24 cellular contexts compared by ENCODE assay signal in the genomic region with DNA sequence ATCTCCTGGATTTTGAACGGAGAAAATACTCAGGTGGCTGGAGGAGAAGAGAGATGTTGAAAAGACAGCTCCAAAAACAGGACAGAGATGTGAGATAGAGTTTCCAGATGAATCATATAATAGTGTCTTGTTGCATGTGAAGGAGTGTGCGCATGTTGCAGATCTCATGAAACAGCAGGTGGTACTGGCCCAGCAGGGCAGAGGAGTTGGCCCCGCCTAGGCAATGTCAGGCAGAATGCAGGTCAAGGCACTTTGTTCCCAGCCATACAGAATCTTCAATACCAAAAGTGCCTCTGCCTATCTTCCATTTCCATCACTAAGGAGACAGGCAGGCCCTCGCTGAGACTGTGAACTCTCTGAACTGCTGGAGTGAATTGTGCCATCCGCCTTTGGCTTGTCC.
DNase-seq lines count a peak whose midpoint lies in the region; ATAC-seq, FAIRE-seq and TF ChIP-seq lines count a peak whose summit lies in the region.
"Had no signal": no experiment of that assay in that cellular context is flagged by ENCODE, and none has a peak within 500 bp of the region (broad histone marks: within the 10 kb centered on the region; RNA-seq: fewer than 3 reads in every experiment).

No MANE protein-coding gene starts in this region.

- FAIRE-seq in K562 (lab: Jason Lieb, UNC) = no peak
- FAIRE-seq: A204.1, D721Med, GM12891, GM18507, H54 had no signal

- H3K27ac ChIP-seq in HCT116 (ENCODE audit: low read depth, low read length) (no peak overlapping the region), K562 (ENCODE audit: extremely low read depth, low read depth, low read length) (no peak overlapping the region), mesenchymal stem cell (ENCODE audit: low read length, poor library complexity, severe bottlenecking) (no peak overlapping the region)
- H3K27ac ChIP-seq: 22Rv1, BLaER1, C4-2B had no signal

- no peaks in the 10 kb centered on the region for H4K20me1 ChIP-seq in HCT116 (ENCODE audit: insufficient read depth)
- no peaks in the 10 kb centered on the region for H4K20me1 ChIP-seq in K562 (replicated peaks; ENCODE audit: control insufficient read depth, insufficient read depth, low read length)
- H4K20me1 ChIP-seq: BLaER1 had no signal

- H4K8ac ChIP-seq in mesenchymal stem cell (ENCODE audit: low read length) = no peak overlapping the region

- H3K4me2 ChIP-seq in HCT116 (ENCODE audit: low read length) (no peak overlapping the region), K562 (ENCODE audit: insufficient read depth, low read length) (no peak overlapping the region), mesenchymal stem cell (ENCODE audit: low read length, poor library complexity, severe bottlenecking) (no peak overlapping the region)
- H3K4me2 ChIP-seq: BLaER1 had no signal

- H3K9ac ChIP-seq in HCT116 (ENCODE audit: low read length) (no peak overlapping the region), K562 (ENCODE audit: insufficient read depth in 1 of 2, low read depth in 2 of 2, low read length in 2 of 2) (no peak overlapping the region), mesenchymal stem cell (ENCODE audit: low read length) (no peak overlapping the region)
- H3K9ac ChIP-seq: BLaER1 had no signal

- H3K4ac ChIP-seq in mesenchymal stem cell (ENCODE audit: low read depth in 1 of 2, low read length in 2 of 2) = no peak overlapping the region

- H2AFZ ChIP-seq in HCT116 (ENCODE audit: low read depth, low read length, poor library complexity, severe bottlenecking) = no peak overlapping the region
- no peak overlapping the region for H2AFZ ChIP-seq in K562 (ENCODE audit: low read depth, low read length)
- H2AFZ ChIP-seq in mesenchymal stem cell (ENCODE audit: low read depth, low read length) = no peak overlapping the region

- CTCF ChIA-PET in HCT116 (lab: Charles Lee) (no interaction called here), K562 (lab: Yijun Ruan, JAX; ENCODE audit: low intra/inter-chr PET ratio) (no interaction called here)

- TF ChIP-seq EP300 in K562 (IDR thresholded peaks at IDR 0.05; ENCODE audit: low read length) = no peak

- RAD21 ChIA-PET in HCT116 (lab: Charles Lee; ENCODE audit: low non-redundant PET in 1 of 2, low total read pairs in 2 of 2, uncharacterized antibody in 2 of 2, unreplicated experiment in 2 of 2) = no interaction called here

- no peak overlapping the region for H2AK5ac ChIP-seq in mesenchymal stem cell (ENCODE audit: low read length, severe bottlenecking)

- no peak overlapping the region for H2BK120ac ChIP-seq in mesenchymal stem cell (ENCODE audit: low read depth, low read length)

- BruUV-seq in HCT116 (replicated peaks; lab: Mats Ljungman, UMichigan) (no TSS peak), K562 (replicated peaks; lab: Mats Ljungman, UMichigan) (no TSS peak)

- TF ChIP-seq POLR2A in HCT116 (IDR thresholded peaks at IDR 0.05; ENCODE audit: borderline replicate concordance, extremely low read depth, insufficient read depth, insufficient read length) (no peak), K562 (conservative IDR thresholded peaks at IDR 0.05) (no peak)

- in situ Hi-C loops in K562 (cut with MboI) = no loop called here

- H3K4me3 ChIP-seq in HCT116 (replicated peaks in 1 of 2; ENCODE audit: low read depth in 1 of 2, low read length in 2 of 2) (no peak overlapping the region), K562 (no peak overlapping the region), mesenchymal stem cell (ENCODE audit: insufficient read depth in 1 of 2, low read depth in 1 of 2, low read length in 2 of 2) (no peak overlapping the region)
- H3K4me3 ChIP-seq: BLaER1 had no signal

- no peaks in the 10 kb centered on the region for H3K36me3 ChIP-seq in HCT116 (ENCODE audit: control insufficient read depth in 1 of 2, insufficient read depth in 2 of 2, low read length in 2 of 2)
- H3K36me3 ChIP-seq in K562 (ENCODE audit: control insufficient read depth, insufficient read depth, low read length) = no peaks in the 10 kb centered on the region
- no peaks in the 10 kb centered on the region for H3K36me3 ChIP-seq in mesenchymal stem cell (ENCODE audit: control insufficient read depth in 1 of 2, insufficient read depth in 2 of 2, low read depth in 1 of 2, low read length in 2 of 2)
- H3K36me3 ChIP-seq: BLaER1 had no signal

- no peaks in the 10 kb centered on the region for H3K9me3 ChIP-seq in HCT116 (ENCODE audit: control insufficient read depth in 1 of 2, insufficient read depth in 1 of 2, low read depth in 1 of 2, low read length in 2 of 2)
- no peaks in the 10 kb centered on the region for H3K9me3 ChIP-seq in K562 (replicated peaks; ENCODE audit: control insufficient read depth, insufficient read depth, low read depth, low read length)
- no peaks in the 10 kb centered on the region for H3K9me3 ChIP-seq in mesenchymal stem cell (ENCODE audit: control insufficient read depth, low read length)

- no peak overlapping the region for H3K23ac ChIP-seq in mesenchymal stem cell (ENCODE audit: low read length in 2 of 2)

- H3K4me1 ChIP-seq in HCT116 (ENCODE audit: control insufficient read depth in 1 of 2, insufficient read depth in 2 of 2, low read length in 2 of 2) (peaks cover 0 to 4% of the 10 kb centered on the region in 2 experiments; a peak in 1 of 4 replicates), K562 (replicated peaks in 1 of 2; ENCODE audit: control insufficient read depth in 2 of 2, insufficient read depth in 2 of 2, low read length in 2 of 2) (peaks cover 0 to 9% of the 10 kb centered on the region in 2 experiments; a peak in 1 of 5 replicates), mesenchymal stem cell (ENCODE audit: control insufficient read depth, insufficient read depth, low read depth, low read length) (no peaks in the 10 kb centered on the region)
- H3K4me1 ChIP-seq: BLaER1 had no signal

- DNase-seq in HCT116 (ENCODE audit: low read depth, low spot score) = no peak
- peak; percentile 20 for DNase-seq in LHCN-M2 (ENCODE audit: low read depth)
- DNase-seq in K562 (ENCODE audit: extremely low read depth in 1 of 4, low spot score in 3 of 4) = no peak
- no peak for DNase-seq in mesenchymal stem cell
- no peak for DNase-seq in cardiac septum (ENCODE audit: low spot score)
- no peak for DNase-seq in NCI-H146 (lab: John Stamatoyannopoulos, UW)
- DNase-seq in kidney tubule cell (ENCODE audit: low spot score) = no peak
- DNase-seq: CD4-positive, alpha-beta T cell; CD8-positive, alpha-beta memory T cell; DMS 273 treated with DMSO at 0.1 percent for 48 hours; DMS53; DMS79 treated with DMSO at 0.1 percent for 48 hours; GF-D8; GOT3; HCEC 1CT had no signal

- H4K91ac ChIP-seq in mesenchymal stem cell (ENCODE audit: low read length) = peak overlapping the region; percentile 47

- no peak overlapping the region for H3K14ac ChIP-seq in mesenchymal stem cell (ENCODE audit: low read length in 2 of 2)

- no peaks in the 10 kb centered on the region for H3K79me1 ChIP-seq in mesenchymal stem cell (replicated peaks; ENCODE audit: low read length, poor library complexity, severe bottlenecking)

- no peak overlapping the region for H3K18ac ChIP-seq in mesenchymal stem cell (ENCODE audit: low read depth in 1 of 2, low read length in 2 of 2)

- no peak overlapping the region for H2BK15ac ChIP-seq in mesenchymal stem cell (ENCODE audit: low read depth, poor library complexity, severe bottlenecking)

- intact Hi-C loops in HCT116 (cut with micrococcal nuclease) = no loop called here
- intact Hi-C loops in K562 (cut with micrococcal nuclease) = no loop called here
- intact Hi-C loops in cardiac septum (cut with DNase I) = no loop called here

- 32% methylated on average over 4 of the region's 5 CpGs for WGBS in K562 (ENCODE audit: insufficient coverage, low coverage, missing lambda C conversion rate)
- WGBS in mesenchymal stem cell = 90% methylated on average over 5 of the region's 5 CpGs

- POLR2A ChIA-PET in HCT116 (lab: Charles Lee) = interaction anchor here (0.5 kb wide), 1 partner anchor 11 kb away, joined by 3 read pairs; no protein-coding TSS in a partner anchor
- POLR2A ChIA-PET in K562 (lab: Yijun Ruan, JAX) = interaction anchor here (0.5 kb wide), 1 partner anchor 196 kb away, joined by 3 read pairs; no protein-coding TSS in a partner anchor

- TF ChIP-seq RAD21 in HCT116 (IDR thresholded peaks at IDR 0.05; ENCODE audit: low read depth) (no peak), K562 (CRISPR knock-in tag; conservative IDR thresholded peaks at IDR 0.05 in 1 of 2, IDR thresholded peaks at IDR 0.05 in 1 of 2) (no peak)

- peak; percentile 46; the same call in 1 of the 2 replicates for ATAC-seq in HCT116
- peak; percentile 57; the same call in 2 of the 3 replicates for ATAC-seq in K562
- no peak for ATAC-seq in HG02759 (IDR thresholded peaks at IDR 0.05; ENCODE audit: unreplicated experiment)

- H3K79me2 ChIP-seq in HCT116 (ENCODE audit: insufficient read depth, low read length) (no peaks in the 10 kb centered on the region), K562 (ENCODE audit: control insufficient read depth, insufficient read depth, low read length) (no peaks in the 10 kb centered on the region)

- peak overlapping the region in 1 of 2 experiments; percentile 28 for H2BK12ac ChIP-seq in mesenchymal stem cell (ENCODE audit: low read length in 2 of 2)

- H3K9me2 ChIP-seq in HCT116 (ENCODE audit: insufficient read depth) = no peaks in the 10 kb centered on the region

- H3K27me3 ChIP-seq in HCT116 (ENCODE audit: insufficient read depth, low read length) (no peaks in the 10 kb centered on the region), K562 (ENCODE audit: control insufficient read depth in 2 of 2, insufficient read depth in 2 of 2, low read length in 2 of 2) (no peaks in the 10 kb centered on the region), mesenchymal stem cell (ENCODE audit: control insufficient read depth in 1 of 2, insufficient read depth in 1 of 2, low read length in 2 of 2) (no peaks in the 10 kb centered on the region)
- H3K27me3 ChIP-seq: BLaER1 had no signal

- H2BK5ac ChIP-seq in mesenchymal stem cell (ENCODE audit: low read depth, low read length, poor library complexity, severe bottlenecking) = no peak overlapping the region

- no peaks in the 10 kb centered on the region for H3K9me1 ChIP-seq in K562 (ENCODE audit: control insufficient read depth, insufficient read depth, low read length)

- TF ChIP-seq CTCF in HCT116 (IDR thresholded peaks at IDR 0.05 in 2 of 3, conservative IDR thresholded peaks at IDR 0.05 in 1 of 3; ENCODE audit: borderline replicate concordance in 1 of 3, insufficient read depth in 1 of 3, low read depth in 2 of 3, low read length in 2 of 3) (no peak), K562 (IDR thresholded peaks at IDR 0.05 in 2 of 3, conservative IDR thresholded peaks at IDR 0.05 in 1 of 3; ENCODE audit: insufficient read depth in 2 of 3, low read depth in 1 of 3, low read length in 3 of 3) (no peak)

TF ChIP-seq in HCT116, 20 proteins besides CTCF, POLR2A, EP300 and RAD21 (continues in another document):
- TF ChIP-seq ZNF274 (IDR thresholded peaks at IDR 0.05; ENCODE audit: low read depth, low read length) = no peak

TF ChIP-seq in K562, 482 proteins besides CTCF, POLR2A, EP300 and RAD21 (continues in another document):
- no peak for TF ChIP-seq ZBTB8A (IDR thresholded peaks at IDR 0.05; ENCODE audit: partially characterized antibody)
- no peak for TF ChIP-seq CC2D1A (IDR thresholded peaks at IDR 0.05)
- TF ChIP-seq ZNF668 (CRISPR knock-in tag; IDR thresholded peaks at IDR 0.05) = no peak
- TF ChIP-seq MTA3 (IDR thresholded peaks at IDR 0.05; ENCODE audit: borderline replicate concordance) = no peak
- no peak for TF ChIP-seq SMAD3 (CRISPR knock-in tag; conservative IDR thresholded peaks at IDR 0.05)
- TF ChIP-seq NCOA4 (IDR thresholded peaks at IDR 0.05; ENCODE audit: partially characterized antibody) = no peak
